Comparison of ENCODE assay signal across 1 cellular context in the genomic region with DNA sequence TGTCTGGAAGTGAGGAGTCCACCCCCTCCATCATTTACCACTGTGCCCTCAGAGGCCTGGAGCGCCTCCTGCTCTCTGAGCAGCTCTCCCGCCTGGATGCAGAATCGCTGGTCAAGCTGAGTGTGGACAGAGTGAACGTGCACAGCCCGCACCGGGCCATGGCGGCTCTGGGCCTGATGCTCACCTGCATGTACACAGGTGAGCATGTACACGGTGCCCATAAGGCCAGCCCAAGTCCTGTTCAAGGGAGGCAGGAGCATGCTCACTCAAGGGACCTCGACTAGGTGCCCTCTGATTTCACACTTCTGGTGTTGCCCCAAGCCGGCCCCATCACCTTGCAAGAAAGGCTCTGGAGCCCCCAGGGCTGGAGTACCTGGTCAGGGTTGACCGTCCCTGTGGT.
TF ChIP-seq lines count a peak whose summit lies in the region.

No MANE protein-coding gene starts in this region.

TF ChIP-seq in HepG2, 621 proteins besides CTCF, POLR2A, EP300 and RAD21:
- no peak for TF ChIP-seq ZNF552 (CRISPR knock-in tag; IDR thresholded peaks at IDR 0.05; ENCODE audit: borderline replicate concordance)
- TF ChIP-seq, protein P1, sequence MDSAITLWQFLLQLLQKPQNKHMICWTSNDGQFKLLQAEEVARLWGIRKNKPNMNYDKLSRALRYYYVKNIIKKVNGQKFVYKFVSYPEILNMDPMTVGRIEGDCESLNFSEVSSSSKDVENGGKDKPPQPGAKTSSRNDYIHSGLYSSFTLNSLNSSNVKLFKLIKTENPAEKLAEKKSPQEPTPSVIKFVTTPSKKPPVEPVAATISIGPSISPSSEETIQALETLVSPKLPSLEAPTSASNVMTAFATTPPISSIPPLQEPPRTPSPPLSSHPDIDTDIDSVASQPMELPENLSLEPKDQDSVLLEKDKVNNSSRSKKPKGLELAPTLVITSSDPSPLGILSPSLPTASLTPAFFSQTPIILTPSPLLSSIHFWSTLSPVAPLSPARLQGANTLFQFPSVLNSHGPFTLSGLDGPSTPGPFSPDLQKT (CRISPR knock-in tag; IDR thresholded peaks at IDR 0.05; ENCODE audit: borderline replicate concordance) = no peak
- no peak for TF ChIP-seq ZNF234 (CRISPR knock-in tag; conservative IDR thresholded peaks at IDR 0.05)
TF ChIP-seq in HepG2: peak in this region for 0.
